29 cellular contexts compared by ENCODE assay signal in genomic region chr3:183907176-183907575, GRCh38.
"Had no signal": no experiment of that assay in that cellular context is flagged by ENCODE, and none has a peak within 500 bp of the region (broad histone marks: within the 10 kb centered on the region; RNA-seq: fewer than 3 reads in every experiment).

No MANE protein-coding gene starts in this region.

- DNase-seq: activated CD4-positive, alpha-beta memory T cell treated with anti-CD3 and anti-CD28 coated beads for 36 hours; activated CD4-positive, alpha-beta T cell treated with anti-CD3 and anti-CD28 coated beads for 1 hour; activated CD4-positive, alpha-beta T cell treated with anti-CD3 and anti-CD28 coated beads for 4 hours; activated CD8-positive, alpha-beta memory T cell treated with anti-CD3 and anti-CD28 coated beads, Interleukin-2, amount 10 ng/mL, durations not matched to agents 7 days and 5 days; activated CD8-positive, alpha-beta memory T cell treated with anti-CD3 and anti-CD28 coated beads, Interleukin-2, amount 50 U/mL, for 4 hours; activated CD8-positive, alpha-beta T cell treated with anti-CD3 and anti-CD28 coated beads, Interleukin-2, amount 10 ng/mL, durations not matched to agents 7 days and 5 days; activated effector memory CD4-positive, alpha-beta T cell treated with anti-CD3 and anti-CD28 coated beads, Interleukin-2, amount 50 U/mL, for 16 hours; activated naive CD4-positive, alpha-beta T cell treated with anti-CD3 and anti-CD28 coated beads, Interleukin-2, amount 10 ng/mL, durations not matched to agents 7 days and 5 days; activated T-cell treated with anti-CD3 and anti-CD28 coated beads, Interleukin-2, amount 50 U/mL, for 1 hour; activated T-cell treated with anti-CD3 and anti-CD28 coated beads, Interleukin-2, amount 50 U/mL, for 48 hours; amniotic stem cell; brain microvascular endothelial cell; effector memory CD4-positive, alpha-beta T cell; esophagus squamous epithelium; foreskin melanocyte; heart right ventricle; T-helper 2 cell had no signal

- FAIRE-seq: astrocyte, bronchial epithelial cell, endothelial cell of umbilical vein had no signal

- H3K4me1 Mint-ChIP-seq: activated CD8-positive, alpha-beta memory T cell treated with anti-CD3 and anti-CD28 coated beads, Interleukin-2, amount 10 ng/mL, durations not matched to agents 7 days and 5 days; activated naive CD4-positive, alpha-beta T cell treated with anti-CD3 and anti-CD28 coated beads, Interleukin-2, amount 10 ng/mL, durations not matched to agents 7 days and 5 days; central memory CD8-positive, alpha-beta T cell had no signal

- H3K36me3 Mint-ChIP-seq: activated CD4-positive, alpha-beta memory T cell treated with anti-CD3 and anti-CD28 coated beads for 36 hours; activated CD8-positive, alpha-beta memory T cell treated with anti-CD3 and anti-CD28 coated beads, Interleukin-2, amount 10 ng/mL, durations not matched to agents 7 days and 5 days; activated naive CD4-positive, alpha-beta T cell treated with anti-CD3 and anti-CD28 coated beads, Interleukin-2, amount 10 ng/mL, durations not matched to agents 7 days and 5 days; activated naive CD8-positive, alpha-beta T cell had no signal

- H3K9me3 ChIP-seq: esophagus squamous epithelium, gastroesophageal sphincter, heart right ventricle had no signal

- H3K27ac Mint-ChIP-seq: activated CD4-positive, alpha-beta memory T cell treated with anti-CD3 and anti-CD28 coated beads for 36 hours; activated CD8-positive, alpha-beta memory T cell treated with anti-CD3 and anti-CD28 coated beads, Interleukin-2, amount 10 ng/mL, durations not matched to agents 7 days and 5 days; activated CD8-positive, alpha-beta T cell treated with anti-CD3 and anti-CD28 coated beads, Interleukin-2, amount 10 ng/mL, durations not matched to agents 7 days and 5 days; activated naive CD4-positive, alpha-beta T cell treated with anti-CD3 and anti-CD28 coated beads, Interleukin-2, amount 10 ng/mL, durations not matched to agents 7 days and 5 days; activated naive CD8-positive, alpha-beta T cell; activated T-helper 1 cell treated with anti-CD3 and anti-CD28 coated beads, Interleukin-12 subunit alpha, Interleukin-12 subunit beta, Interleukin-2, Interleukin-4 antibody, amounts not matched to agents 30 ng/mL and 10 ng/mL and 1 ng/mL, durations not matched to agents 14 hours and 24 hours and 36 hours; activated T-helper 2 cell treated with anti-CD3 and anti-CD28 coated beads, Interferon-gamma antibody, Interleukin-2, Interleukin-4, amounts not matched to agents 10 μg/mL and 5 μg/mL and 100 μg/mL, durations not matched to agents 14 hours and 24 hours and 36 hours; dendritic cell treated with granulocyte-macrophage colony-stimulating factor and Interleukin-4, amounts not matched to agents 40 ng/mL and 50 ng/mL, for 4 days had no signal

- H3K9me3 Mint-ChIP-seq: activated CD4-positive, alpha-beta memory T cell treated with anti-CD3 and anti-CD28 coated beads for 36 hours; activated naive CD4-positive, alpha-beta T cell treated with anti-CD3 and anti-CD28 coated beads, Interleukin-2, amount 10 ng/mL, durations not matched to agents 7 days and 5 days; activated T-helper 1 cell treated with anti-CD3 and anti-CD28 coated beads, Interleukin-12 subunit alpha, Interleukin-12 subunit beta, Interleukin-2, Interleukin-4 antibody, amounts not matched to agents 30 ng/mL and 10 ng/mL and 1 ng/mL, durations not matched to agents 14 hours and 24 hours and 36 hours; activated T-helper 2 cell treated with anti-CD3 and anti-CD28 coated beads, Interferon-gamma antibody, Interleukin-2, Interleukin-4, amounts not matched to agents 10 μg/mL and 5 μg/mL and 100 μg/mL, durations not matched to agents 14 hours and 24 hours and 36 hours; central memory CD8-positive, alpha-beta T cell; dendritic cell treated with granulocyte-macrophage colony-stimulating factor and Interleukin-4, amounts not matched to agents 40 ng/mL and 50 ng/mL, for 4 days had no signal

- H3K4me3 Mint-ChIP-seq: activated CD4-positive, alpha-beta memory T cell treated with anti-CD3 and anti-CD28 coated beads for 36 hours; activated CD8-positive, alpha-beta memory T cell treated with anti-CD3 and anti-CD28 coated beads, Interleukin-2, amount 10 ng/mL, durations not matched to agents 7 days and 5 days; activated CD8-positive, alpha-beta T cell treated with anti-CD3 and anti-CD28 coated beads, Interleukin-2, amount 10 ng/mL, durations not matched to agents 7 days and 5 days; activated naive CD4-positive, alpha-beta T cell treated with anti-CD3 and anti-CD28 coated beads, Interleukin-2, amount 10 ng/mL, durations not matched to agents 7 days and 5 days; activated naive CD8-positive, alpha-beta T cell; activated T-helper 1 cell treated with anti-CD3 and anti-CD28 coated beads, Interleukin-12 subunit alpha, Interleukin-12 subunit beta, Interleukin-2, Interleukin-4 antibody, amounts not matched to agents 30 ng/mL and 10 ng/mL and 1 ng/mL, durations not matched to agents 14 hours and 24 hours and 36 hours; central memory CD8-positive, alpha-beta T cell; dendritic cell treated with granulocyte-macrophage colony-stimulating factor and Interleukin-4, amounts not matched to agents 40 ng/mL and 50 ng/mL, for 4 days had no signal

- H3K4me1 ChIP-seq: esophagus squamous epithelium, gastroesophageal sphincter, heart right ventricle had no signal

- H3K27me3 ChIP-seq: brain microvascular endothelial cell, dorsolateral prefrontal cortex, heart right ventricle had no signal

- H3K27me3 Mint-ChIP-seq: activated CD4-positive, alpha-beta memory T cell treated with anti-CD3 and anti-CD28 coated beads for 36 hours; activated CD8-positive, alpha-beta memory T cell treated with anti-CD3 and anti-CD28 coated beads, Interleukin-2, amount 10 ng/mL, durations not matched to agents 7 days and 5 days; activated naive CD8-positive, alpha-beta T cell; central memory CD8-positive, alpha-beta T cell had no signal

- H3K27ac ChIP-seq: brain microvascular endothelial cell, coronary artery, dorsolateral prefrontal cortex, epithelial cell of prostate, esophagus squamous epithelium, gastroesophageal sphincter, heart right ventricle had no signal

- ATAC-seq: activated CD8-positive, alpha-beta memory T cell treated with anti-CD3 and anti-CD28 coated beads, Interleukin-2, amount 10 ng/mL, durations not matched to agents 7 days and 5 days; activated CD8-positive, alpha-beta T cell treated with anti-CD3 and anti-CD28 coated beads, Interleukin-2, amount 10 ng/mL, durations not matched to agents 7 days and 5 days; gastroesophageal sphincter; heart right ventricle had no signal

- H3K36me3 ChIP-seq: brain microvascular endothelial cell, esophagus squamous epithelium, gastroesophageal sphincter, heart right ventricle had no signal

- H3K4me3 ChIP-seq: coronary artery, dorsolateral prefrontal cortex, esophagus squamous epithelium, gastroesophageal sphincter, heart right ventricle had no signal
